ENCODE assay signal across 8 cellular contexts in genomic region chr2:130355578-130356431, GRCh38. TPM values are rescaled to one million over a fixed set of nuclear protein-coding genes. Genes with fewer than 3 reads are reported as not detected.
DNase-seq lines count a peak whose midpoint lies in the region; ATAC-seq and TF ChIP-seq lines count a peak whose summit lies in the region.

Gene PTPN18 (plus strand): TSS chr2:130356056. CDS start chr2:130356108, 52 bp downstream.

- peak; percentile 47 to 89 for TF ChIP-seq POLR2A in uterus (IDR thresholded peaks at IDR 0.05)

- in situ Hi-C loops in KBM-7 (cut with MboI; ENCODE audit: low pct_unique_long_range_greater_than_20kb, low sequenced_read_pairs), result no loop called here

- H3K4me3 ChIP-seq in SJSA1 (peak within 1 kb of the TSS; percentile 83), uterus (peak within 1 kb of the TSS; percentile 47 to 74)

- H3K36me3 ChIP-seq in SJSA1, result peaks cover 4% of the 10 kb centered on the region; the same call in 1 of the 2 replicates
- no peaks in the 10 kb centered on the region for H3K36me3 ChIP-seq in uterus

- 0 out of 2 replicates have a peak, but pooled peaks cover 3% of the 10 kb centered on the region for H3K9me3 ChIP-seq in SJSA1 (replicated peaks)
- no peaks in the 10 kb centered on the region for H3K9me3 ChIP-seq in uterus

- peak within 1 kb of the TSS; percentile 81 for H3K4me3 Mint-ChIP-seq in activated naive CD8-positive, alpha-beta T cell treated with anti-CD3 and anti-CD28 coated beads for 36 hours
- peak within 1 kb of the TSS; percentile 87 for H3K4me3 Mint-ChIP-seq in glutamatergic neuron (ENCODE audit: unreplicated experiment)

- DNase-seq in GM04503 (ENCODE audit: low read depth), result peak; percentile 49
- DNase-seq in KBM-7, result peak; percentile 69
- DNase-seq in SJSA1 (ENCODE audit: low read depth in 1 of 2, low spot score in 2 of 2), result peak; percentile 84
- DNase-seq in activated naive CD8-positive, alpha-beta T cell treated with anti-CD3 and anti-CD28 coated beads for 36 hours, result peak; percentile 67
- peak; percentile 87 for DNase-seq in glutamatergic neuron
- peak; percentile 50 for DNase-seq in omental fat pad (ENCODE audit: low spot score)
- DNase-seq in uterus, result peak; percentile 87 to 89

- H3K9me3 Mint-ChIP-seq in activated naive CD8-positive, alpha-beta T cell treated with anti-CD3 and anti-CD28 coated beads for 36 hours, result no peaks in the 10 kb centered on the region
- H3K9me3 Mint-ChIP-seq in glutamatergic neuron (ENCODE audit: unreplicated experiment), result peaks cover 28% of the 10 kb centered on the region

- TF ChIP-seq CTCF in glutamatergic neuron (IDR thresholded peaks at IDR 0.05; ENCODE audit: partially characterized antibody, unreplicated experiment), result no peak
- peak in 1 of 3 donors; percentile 51 for TF ChIP-seq CTCF in omental fat pad (IDR thresholded peaks at IDR 0.05)
- TF ChIP-seq CTCF in uterus (IDR thresholded peaks at IDR 0.05), result peak in 3 of 4 experiments; percentile 67 to 71 (median 71)

- ATAC-seq in GM21786 (IDR thresholded peaks at IDR 0.05; ENCODE audit: unreplicated experiment), result peak; percentile 83
- peak; percentile 97 for ATAC-seq in omental fat pad (ENCODE audit: low FRiP score)

- H3K4me1 Mint-ChIP-seq in activated naive CD8-positive, alpha-beta T cell treated with anti-CD3 and anti-CD28 coated beads for 36 hours, result peaks cover 5% of the 10 kb centered on the region
- H3K4me1 Mint-ChIP-seq in glutamatergic neuron (ENCODE audit: low read depth, unreplicated experiment), result peaks cover 35% of the 10 kb centered on the region

- H3K27ac Mint-ChIP-seq in activated naive CD8-positive, alpha-beta T cell treated with anti-CD3 and anti-CD28 coated beads for 36 hours, result no peak within 1 kb of the TSS
- peak within 1 kb of the TSS; percentile 98 for H3K27ac Mint-ChIP-seq in glutamatergic neuron (ENCODE audit: unreplicated experiment)

- peaks cover 3% of the 10 kb centered on the region for H3K27me3 Mint-ChIP-seq in activated naive CD8-positive, alpha-beta T cell treated with anti-CD3 and anti-CD28 coated beads for 36 hours
- H3K27me3 Mint-ChIP-seq in glutamatergic neuron (ENCODE audit: unreplicated experiment), result peaks cover 25% of the 10 kb centered on the region

- H3K4me1 ChIP-seq in SJSA1 (replicated peaks) (peaks cover 23% of the 10 kb centered on the region), uterus (no peaks in the 10 kb centered on the region)

- no peaks in the 10 kb centered on the region for H3K36me3 Mint-ChIP-seq in activated naive CD8-positive, alpha-beta T cell treated with anti-CD3 and anti-CD28 coated beads for 36 hours
- peaks cover 10% of the 10 kb centered on the region for H3K36me3 Mint-ChIP-seq in glutamatergic neuron (ENCODE audit: unreplicated experiment)

- H3K27ac ChIP-seq in SJSA1 (peak within 1 kb of the TSS; percentile 25; the same call in 1 of the 2 replicates), uterus (peak within 1 kb of the TSS; percentile 66 to 75)

- intact Hi-C loops in uterus (cut with DNase I; ENCODE audit: low total_unique reads), result no loop called here

- no peaks in the 10 kb centered on the region for H3K27me3 ChIP-seq in SJSA1 (replicated peaks)
- H3K27me3 ChIP-seq in uterus, result no peaks in the 10 kb centered on the region

RNA-seq across cellular contexts. Expression of gene PTPN18, which starts in this region (rescaled TPM):
- total RNA-seq in SJSA1 (2014; rRNA removed; shearing (Covaris generic)), result 34.7 and 44.8 TPM in 2 replicates
- total RNA-seq in activated naive CD8-positive, alpha-beta T cell treated with anti-CD3 and anti-CD28 coated beads for 36 hours, result 10 to 100 TPM; 36.4 to 37.2 TPM
- total RNA-seq in glutamatergic neuron (ENCODE audit: unreplicated experiment) (78.5 TPM), omental fat pad (100 to 1,000 TPM in 1 of 4 donors, 10 to 100 TPM in 3; 43.1 to 104 (median 57.0) TPM), uterus (10 to 100 TPM; 29.6 to 65.6 (median 46.3) TPM)

Comparison
In these comparisons a context has a peak if more than half of its experiments do, and no peak if none do; other contexts are left out.
1. Peak in every context shown above with its lines: DNase-seq, ATAC-seq, H3K4me3 ChIP-seq and H3K27ac ChIP-seq.